Comparison of ENCODE assay signal across 19 cellular contexts in genomic region chr1:115340879-115341278, GRCh38. TPM values are rescaled to one million over a fixed set of nuclear protein-coding genes. Genes with fewer than 3 reads are reported as not detected.
"Had no signal": no experiment of that assay in that cellular context is flagged by ENCODE, and none has a peak within 500 bp of the region (broad histone marks: within the 10 kb centered on the region; RNA-seq: fewer than 3 reads in every experiment).

No MANE protein-coding gene starts in this region.

- H3K27ac ChIP-seq: prostate gland, right lobe of liver, spleen, upper lobe of left lung had no signal

- H3K27ac Mint-ChIP-seq: activated CD8-positive, alpha-beta T cell treated with anti-CD3 and anti-CD28 coated beads, Interleukin-2, amount 10 ng/mL, durations not matched to agents 7 days and 5 days; activated naive CD8-positive, alpha-beta T cell treated with anti-CD3 and anti-CD28 coated beads, Interleukin-2, amount 10 ng/mL, durations not matched to agents 7 days and 5 days; natural killer cell; stimulated activated memory B cell treated with anti-CD40 and anti-IgM and Interleukin-4, amounts not matched to agents 10 μg/mL and 1 μg/mL and 100 μg/mL, for 72 hours had no signal

- FAIRE-seq: colon had no signal

- H3K4me3 ChIP-seq: gastrocnemius medialis, prostate gland, right lobe of liver, spleen, upper lobe of left lung had no signal

- H3K4me1 Mint-ChIP-seq: activated naive CD8-positive, alpha-beta T cell treated with anti-CD3 and anti-CD28 coated beads, Interleukin-2, amount 10 ng/mL, durations not matched to agents 7 days and 5 days; natural killer cell had no signal

- H3K9me3 Mint-ChIP-seq: activated naive CD8-positive, alpha-beta T cell treated with anti-CD3 and anti-CD28 coated beads, Interleukin-2, amount 10 ng/mL, durations not matched to agents 7 days and 5 days; natural killer cell; stimulated activated memory B cell treated with anti-CD40 and anti-IgM and Interleukin-4, amounts not matched to agents 10 μg/mL and 1 μg/mL and 100 μg/mL, for 72 hours had no signal

- H3K36me3 ChIP-seq: gastrocnemius medialis, prostate gland, right lobe of liver, spleen, upper lobe of left lung had no signal

- H3K4me3 Mint-ChIP-seq: activated CD8-positive, alpha-beta T cell treated with anti-CD3 and anti-CD28 coated beads, Interleukin-2, amount 10 ng/mL, durations not matched to agents 7 days and 5 days; activated naive CD8-positive, alpha-beta T cell treated with anti-CD3 and anti-CD28 coated beads, Interleukin-2, amount 10 ng/mL, durations not matched to agents 7 days and 5 days; natural killer cell; stimulated activated memory B cell treated with anti-CD40 and anti-IgM and Interleukin-4, amounts not matched to agents 10 μg/mL and 1 μg/mL and 100 μg/mL, for 72 hours had no signal

- H3K36me3 Mint-ChIP-seq: activated naive CD8-positive, alpha-beta T cell treated with anti-CD3 and anti-CD28 coated beads, Interleukin-2, amount 10 ng/mL, durations not matched to agents 7 days and 5 days; natural killer cell; stimulated activated memory B cell treated with anti-CD40 and anti-IgM and Interleukin-4, amounts not matched to agents 10 μg/mL and 1 μg/mL and 100 μg/mL, for 72 hours had no signal

- DNase-seq: activated CD4-positive, alpha-beta T cell treated with anti-CD3 and anti-CD28 coated beads for 4 hours; activated CD8-positive, alpha-beta memory T cell treated with anti-CD3 and anti-CD28 coated beads, Interleukin-2, amount 50 U/mL, for 48 hours; activated CD8-positive, alpha-beta T cell treated with anti-CD3 and anti-CD28 coated beads, Interleukin-2, amount 10 ng/mL, durations not matched to agents 7 days and 5 days; activated naive CD8-positive, alpha-beta T cell treated with anti-CD3 and anti-CD28 coated beads, Interleukin-2, amount 10 ng/mL, durations not matched to agents 7 days and 5 days; aorta; effector CD4-positive, alpha-beta T cell; gastrocnemius medialis; hippocampal formation; kidney glomerular epithelial cell; natural killer cell; nucleus accumbens; right lobe of liver; spleen; stimulated activated CD4-positive, alpha-beta T cell treated with anti-CD3 and anti-CD28 coated beads, Interleukin-1b, Interleukin-23, amount 100 ng/mL, for 48 hours; upper lobe of left lung had no signal

- H3K4me1 ChIP-seq: gastrocnemius medialis, prostate gland, right lobe of liver had no signal

- H3K9me3 ChIP-seq: gastrocnemius medialis, prostate gland, right lobe of liver, spleen, upper lobe of left lung had no signal

- ATAC-seq: activated CD8-positive, alpha-beta T cell treated with anti-CD3 and anti-CD28 coated beads, Interleukin-2, amount 10 ng/mL, durations not matched to agents 7 days and 5 days; gastrocnemius medialis; natural killer cell; right lobe of liver; stimulated activated memory B cell treated with anti-CD40 and anti-IgM and Interleukin-4, amounts not matched to agents 10 μg/mL and 1 μg/mL and 100 μg/mL, for 72 hours had no signal

RNA-seq across cellular contexts. Expression of gene NGF, which starts 2.8 kb away (rescaled TPM):
- total RNA-seq: activated CD8-positive, alpha-beta T cell treated with anti-CD3 and anti-CD28 coated beads, Interleukin-2, amount 10 ng/mL, durations not matched to agents 7 days and 5 days; activated naive CD8-positive, alpha-beta T cell treated with anti-CD3 and anti-CD28 coated beads, Interleukin-2, amount 10 ng/mL, durations not matched to agents 7 days and 5 days; mononuclear cell; natural killer cell had no signal
